ENCODE assay signal across 1 cellular context in genomic region chr10:95324436-95325268, GRCh38.
TF ChIP-seq lines count a peak whose summit lies in the region.

No MANE protein-coding gene starts in this region.

TF ChIP-seq in K562, 482 proteins besides CTCF, POLR2A, EP300 and RAD21 (continued from another document):
- TF ChIP-seq ZNF609 (CRISPR knock-in tag; IDR thresholded peaks at IDR 0.05; ENCODE audit: borderline replicate concordance) (no peak), SPI1 (IDR thresholded peaks at IDR 0.05; ENCODE audit: borderline replicate concordance, low read depth, low read length) (no peak), ZC3H8 (IDR thresholded peaks at IDR 0.05) (no peak), ZMIZ1 (IDR thresholded peaks at IDR 0.05; ENCODE audit: low read depth in 2 of 2, low read length in 2 of 2) (no peak), MLLT1 (IDR thresholded peaks at IDR 0.05) (no peak), RBM25 (IDR thresholded peaks at IDR 0.05; ENCODE audit: low read depth, low read length, severe bottlenecking) (no peak), BMI1 (IDR thresholded peaks at IDR 0.05; ENCODE audit: low read length) (no peak), AFF1 (IDR thresholded peaks at IDR 0.05; ENCODE audit: low read depth in 1 of 2, partially characterized antibody in 2 of 2) (no peak), XRCC4 (IDR thresholded peaks at IDR 0.05; ENCODE audit: extremely low read depth, insufficient read depth, insufficient read length) (no peak), FOXM1 (IDR thresholded peaks at IDR 0.05; ENCODE audit: low read depth) (no peak), FOXM1 (CRISPR knock-in tag; IDR thresholded peaks at IDR 0.05; ENCODE audit: low read depth) (no peak)
TF ChIP-seq in K562: peak in this region for 18.
